Comparison of ENCODE assay signal across 13 cellular contexts in genomic region chr13:90445179-90445578, GRCh38.
DNase-seq lines count a peak whose midpoint lies in the region; ATAC-seq and TF ChIP-seq lines count a peak whose summit lies in the region.
"Had no signal": no experiment of that assay in that cellular context is flagged by ENCODE, and none has a peak within 500 bp of the region (broad histone marks: within the 10 kb centered on the region; RNA-seq: fewer than 3 reads in every experiment).

No MANE protein-coding gene starts in this region.

- H4K20me1 ChIP-seq in neural cell (ENCODE audit: insufficient read depth): no peaks in the 10 kb centered on the region

- intact Hi-C loops in Calu3 (cut with micrococcal nuclease; ENCODE audit: unreplicated experiment) (no loop called here), left colon (cut with DNase I, micrococcal nuclease) (no loop called here), dorsolateral prefrontal cortex (cut with DNase I) (no loop called here)

- no peaks in the 10 kb centered on the region for H3K9me3 ChIP-seq in NT2/D1 (ENCODE audit: insufficient read depth, low read length)
- no peaks in the 10 kb centered on the region for H3K9me3 ChIP-seq in neural cell (ENCODE audit: low read length)

- no peaks in the 10 kb centered on the region for H3K27me3 Mint-ChIP-seq in Calu3 (ENCODE audit: unreplicated experiment)

- no peak for TF ChIP-seq RAD21 in neural cell (conservative IDR thresholded peaks at IDR 0.05)

- CTCF ChIA-PET in Calu3 (lab: Charles Lee): no interaction called here

- H3K9ac ChIP-seq in NT2/D1 (ENCODE audit: insufficient read length, low read depth): no peak overlapping the region
- H3K9ac ChIP-seq in neural cell (ENCODE audit: low read length): no peak overlapping the region

- no peak for ATAC-seq in left colon
- no peak for ATAC-seq in HG03469 (IDR thresholded peaks at IDR 0.05; ENCODE audit: unreplicated experiment)

- H3K4me3 ChIP-seq in NT2/D1 (ENCODE audit: insufficient read length, low read depth) (no peak overlapping the region), neural cell (ENCODE audit: low read length) (no peak overlapping the region), dorsolateral prefrontal cortex (no peak overlapping the region)

- no peaks in the 10 kb centered on the region for H3K36me3 Mint-ChIP-seq in Calu3 (ENCODE audit: insufficient read depth, unreplicated experiment)

- H3K79me2 ChIP-seq in neural cell (replicated peaks; ENCODE audit: insufficient read depth, low read length): no peaks in the 10 kb centered on the region

- no peak overlapping the region for H3K4me3 Mint-ChIP-seq in Calu3 (ENCODE audit: low read depth, unreplicated experiment)

- BruUV-seq in Calu3 (replicated peaks; lab: Mats Ljungman, UMichigan): no TSS peak

- no peak overlapping the region for H3K4me2 ChIP-seq in neural cell (ENCODE audit: low read length)

- no peak overlapping the region for H3K27ac Mint-ChIP-seq in Calu3 (ENCODE audit: unreplicated experiment)

- H3K27me3 ChIP-seq in NT2/D1 (ENCODE audit: insufficient read depth, insufficient read length) (no peaks in the 10 kb centered on the region), neural cell (ENCODE audit: insufficient read depth, low read depth, low read length) (no peaks in the 10 kb centered on the region), dorsolateral prefrontal cortex (no peaks in the 10 kb centered on the region)

- no peaks in the 10 kb centered on the region for H3F3A ChIP-seq in neural cell (ENCODE audit: insufficient read depth, low read length, poor library complexity, severe bottlenecking)

- peak; percentile 8 for DNase-seq in Calu3
- peak; percentile 5 for DNase-seq in NT2/D1 (ENCODE audit: low read depth, low spot score)
- DNase-seq in epidermal melanocyte (ENCODE audit: insufficient read length, low spot score): peak; percentile 25
- no peak for DNase-seq in NCI-H774 (lab: John Stamatoyannopoulos, UW)
- DNase-seq in left colon: no peak
- DNase-seq in dorsolateral prefrontal cortex: no peak
- DNase-seq: activated CD4-positive, CD25-positive, alpha-beta regulatory T cell treated with anti-CD3 and anti-CD28 coated beads, Interleukin-2, amount 50 U/mL, for 72 hours; cerebellar nuclear complex; GDM1; NCI-H748 treated with DMSO at 0.1 percent for 48 hours; stimulated activated CD4-positive, alpha-beta T cell treated with anti-CD3 and anti-CD28 coated beads, Interleukin-4, amount 100 ng/mL, for 24 hours had no signal

- TF ChIP-seq EP300 in neural cell (conservative IDR thresholded peaks at IDR 0.05; ENCODE audit: poor library complexity, severe bottlenecking): no peak

- TF ChIP-seq CTCF in Calu3 (IDR thresholded peaks at IDR 0.05; ENCODE audit: unreplicated experiment) (no peak), neural cell (IDR thresholded peaks at IDR 0.05; ENCODE audit: poor library complexity, severe bottlenecking) (no peak), dorsolateral prefrontal cortex (IDR thresholded peaks at IDR 0.05 in 54 of 56, conservative IDR thresholded peaks at IDR 0.05 in 2 of 56; ENCODE audit: low read depth in 1 of 56, partially characterized antibody in 56 of 56) (no peak)

- H3K4me1 ChIP-seq in NT2/D1 (ENCODE audit: insufficient read depth, insufficient read length): no peaks in the 10 kb centered on the region

- H3K27ac ChIP-seq in neural cell (ENCODE audit: low read length) (no peak overlapping the region), dorsolateral prefrontal cortex (no peak overlapping the region)

- no peaks in the 10 kb centered on the region for H3K36me3 ChIP-seq in NT2/D1 (ENCODE audit: insufficient read depth, insufficient read length, low read length)
- H3K36me3 ChIP-seq in neural cell (ENCODE audit: insufficient read depth, low read length): no peaks in the 10 kb centered on the region

- peaks cover 12% of the 10 kb centered on the region for H3K4me1 Mint-ChIP-seq in Calu3 (ENCODE audit: low read depth, unreplicated experiment)

- H3K9me2 ChIP-seq in neural cell (ENCODE audit: insufficient read depth, low read length): no peaks in the 10 kb centered on the region

- no peak overlapping the region for H2AFZ ChIP-seq in neural cell (ENCODE audit: low read depth, low read length)

- peaks cover 2% of the 10 kb centered on the region for H3K9me3 Mint-ChIP-seq in Calu3 (ENCODE audit: low read depth, unreplicated experiment)

TF ChIP-seq in neural cell, 6 proteins besides CTCF, POLR2A, EP300 and RAD21:
- TF ChIP-seq POLR2AphosphoS5 (IDR thresholded peaks at IDR 0.05) (peak; percentile 17), EZH2 (IDR thresholded peaks at IDR 0.05; ENCODE audit: borderline replicate concordance, insufficient read depth, low read length, poor library complexity, severe bottlenecking) (no peak)

Comparison
In these comparisons a context has a peak if more than half of its experiments do, and no peak if none do; other contexts are left out.
1. DNase-seq: peak in Calu3 (single experiment), NT2/D1 (single experiment) and epidermal melanocyte (single experiment); none in NCI-H774 (single experiment), left colon (0 of 2) and dorsolateral prefrontal cortex (0 of 10).